ENCODE assay signal across 13 cellular contexts in the genomic region with DNA sequence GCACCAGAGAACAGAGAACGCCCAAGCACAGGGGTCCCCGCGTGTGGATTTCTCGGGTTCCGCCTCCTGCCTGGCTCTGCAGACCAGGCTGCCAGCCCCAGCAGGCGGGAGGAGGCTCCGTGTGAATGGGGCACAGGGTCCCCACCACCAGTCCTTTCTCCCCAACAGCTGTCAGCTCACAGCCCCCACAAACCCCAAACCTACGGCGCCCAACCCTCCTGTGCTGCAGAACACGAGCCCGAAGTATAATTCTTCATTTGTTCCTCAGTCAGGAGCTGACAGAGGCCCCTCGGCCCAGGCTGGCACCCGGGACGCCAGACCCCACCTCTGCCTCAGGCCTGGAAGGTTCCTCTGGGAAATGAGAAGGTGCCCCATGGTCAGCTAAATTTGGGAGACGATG.
DNase-seq lines count a peak whose midpoint lies in the region; ATAC-seq and TF ChIP-seq lines count a peak whose summit lies in the region.
"Had no signal": no experiment of that assay in that cellular context is flagged by ENCODE, and none has a peak within 500 bp of the region (broad histone marks: within the 10 kb centered on the region; RNA-seq: fewer than 3 reads in every experiment).

No MANE protein-coding gene starts in this region.

- TF ChIP-seq CTCF in KMS-11 (conservative IDR thresholded peaks at IDR 0.05; ENCODE audit: low read depth, low read length) = no peak
- no peak for TF ChIP-seq CTCF in lower lobe of right lung (IDR thresholded peaks at IDR 0.05)
- no peak for TF ChIP-seq CTCF in sigmoid colon (IDR thresholded peaks at IDR 0.05)
- no peak for TF ChIP-seq CTCF in tibial nerve (IDR thresholded peaks at IDR 0.05)

- no peak overlapping the region for H2AFZ ChIP-seq in KMS-11 (ENCODE audit: low read depth)
- H2AFZ ChIP-seq: GM23248 had no signal

- H4K20me1 ChIP-seq in KMS-11 (ENCODE audit: insufficient read depth) = no peaks in the 10 kb centered on the region

- H3K4me3 ChIP-seq in KMS-11 (IDR thresholded peaks at IDR 0.05; ENCODE audit: insufficient read depth, low read depth, low read length) (no peak overlapping the region), lower lobe of right lung (no peak overlapping the region), sigmoid colon (no peak overlapping the region), tibial nerve (no peak overlapping the region)
- H3K4me3 ChIP-seq: A549; BLaER1 treated with 17β-estradiol and CSF1 and Interleukin-3, amounts not matched to agents 10 nM and 100 nM; GM23248 had no signal

- H3K36me3 ChIP-seq in KMS-11 (ENCODE audit: insufficient read depth) = no peaks in the 10 kb centered on the region
- peaks cover 76% of the 10 kb centered on the region for H3K36me3 ChIP-seq in lower lobe of right lung
- peaks cover 17 to 50% (median 24%) of the 10 kb centered on the region in 4 donors for H3K36me3 ChIP-seq in sigmoid colon
- H3K36me3 ChIP-seq in tibial nerve = peaks cover 0 to 69% (median 0%) of the 10 kb centered on the region in 3 donors

- H3K9ac ChIP-seq in KMS-11 = no peak overlapping the region
- H3K9ac ChIP-seq: BLaER1 treated with 17β-estradiol and CSF1 and Interleukin-3, amounts not matched to agents 10 nM and 100 nM; GM23248 had no signal

- no peak for TF ChIP-seq POLR2A in sigmoid colon (IDR thresholded peaks at IDR 0.05)
- TF ChIP-seq POLR2A in tibial nerve (IDR thresholded peaks at IDR 0.05) = no peak

- ATAC-seq in lower lobe of right lung (no peak), GM18498 (IDR thresholded peaks at IDR 0.05; ENCODE audit: unreplicated experiment) (no peak), GM19324 (IDR thresholded peaks at IDR 0.05; ENCODE audit: low FRiP score, unreplicated experiment) (no peak)

- H3K79me2 ChIP-seq in KMS-11 (ENCODE audit: insufficient read depth, low read depth) = no peaks in the 10 kb centered on the region

- 93% methylated on average over 15 of the region's 15 CpGs for WGBS in sigmoid colon, 2 donors
- 84 to 87% methylated on average over 14 to 15 of the region's 15 CpGs for WGBS in tibial nerve, 2 donors

- H3K27ac ChIP-seq in KMS-11 (no peak overlapping the region), lower lobe of right lung (no peak overlapping the region), sigmoid colon (no peak overlapping the region), tibial nerve (no peak overlapping the region)
- H3K27ac ChIP-seq: A549; BLaER1 treated with 17β-estradiol and CSF1 and Interleukin-3, amounts not matched to agents 10 nM and 100 nM; GM23248 had no signal

- H3K27me3 ChIP-seq in KMS-11 (ENCODE audit: insufficient read depth, low read depth) (no peaks in the 10 kb centered on the region), lower lobe of right lung (ENCODE audit: low read depth) (no peaks in the 10 kb centered on the region), sigmoid colon (no peaks in the 10 kb centered on the region), tibial nerve (no peaks in the 10 kb centered on the region)
- H3K27me3 ChIP-seq: BE2C; BLaER1 treated with 17β-estradiol and CSF1 and Interleukin-3, amounts not matched to agents 10 nM and 100 nM had no signal

- TF ChIP-seq EP300 in sigmoid colon (IDR thresholded peaks at IDR 0.05) (no peak), tibial nerve (IDR thresholded peaks at IDR 0.05) (no peak)

- intact Hi-C loops in lower lobe of right lung (cut with DNase I) (no loop called here), sigmoid colon (cut with DNase I) (no loop called here)

- DNase-seq in lower lobe of right lung (peak; percentile 30), sigmoid colon (peak; percentile 57), tibial nerve (ENCODE audit: low spot score in 2 of 2) (no peak), DMS153 (lab: John Stamatoyannopoulos, UW) (no peak)
- DNase-seq: DMS 273 treated with DMSO at 0.1 percent for 48 hours, HCEC 1CT had no signal

- H3K9me3 ChIP-seq in lower lobe of right lung (no peaks in the 10 kb centered on the region), sigmoid colon (no peaks in the 10 kb centered on the region), tibial nerve (no peaks in the 10 kb centered on the region)
- H3K9me3 ChIP-seq: A549; BE2C; BLaER1 treated with 17β-estradiol and CSF1 and Interleukin-3, amounts not matched to agents 10 nM and 100 nM had no signal

- H3K4me1 ChIP-seq in KMS-11 (ENCODE audit: low read depth, poor library complexity, severe bottlenecking) (peaks cover 11% of the 10 kb centered on the region), lower lobe of right lung (peaks cover 33% of the 10 kb centered on the region), sigmoid colon (peaks cover 0 to 33% (median 23%) of the 10 kb centered on the region in 4 donors), tibial nerve (peaks cover 0 to 48% (median 9%) of the 10 kb centered on the region in 4 donors)

- peak overlapping the region; percentile 11; the same call in 1 of the 2 replicates for H3K4me2 ChIP-seq in KMS-11
- H3K4me2 ChIP-seq: BLaER1 treated with 17β-estradiol and CSF1 and Interleukin-3, amounts not matched to agents 10 nM and 100 nM had no signal

Comparison
In these comparisons a context has a peak if more than half of its experiments do, and no peak if none do; other contexts are left out.
1. DNase-seq: peak in lower lobe of right lung (single experiment) and sigmoid colon (single experiment); none in tibial nerve (0 of 2) and DMS153 (single experiment).